12 cellular contexts compared by ENCODE assay signal in the genomic region with DNA sequence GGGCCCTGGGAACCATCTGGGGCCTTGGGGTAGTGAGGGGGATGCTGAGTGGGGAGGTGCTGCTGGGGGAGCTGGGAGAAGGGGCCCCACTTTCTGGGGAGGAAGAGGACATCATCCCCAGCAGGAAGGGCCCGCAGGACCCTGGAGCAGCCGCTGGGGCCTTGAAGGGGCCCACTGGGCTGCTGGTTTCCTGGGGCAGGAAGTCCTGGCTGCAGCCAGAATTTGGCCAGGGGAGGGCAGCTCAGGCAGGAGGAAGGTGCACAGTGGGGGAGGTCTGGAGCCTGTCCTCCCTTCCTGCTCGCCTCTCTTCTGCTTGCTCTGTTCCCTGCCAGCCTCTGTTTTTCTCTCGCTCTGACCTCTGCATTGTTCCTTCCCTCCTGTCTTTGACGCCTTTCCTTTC. TPM values are rescaled to one million over a fixed set of nuclear protein-coding genes. Genes with fewer than 3 reads are reported as not detected.
DNase-seq lines count a peak whose midpoint lies in the region; ATAC-seq and TF ChIP-seq lines count a peak whose summit lies in the region.
"Had no signal": no experiment of that assay in that cellular context is flagged by ENCODE, and none has a peak within 500 bp of the region (broad histone marks: within the 10 kb centered on the region; RNA-seq: fewer than 3 reads in every experiment).

No MANE protein-coding gene starts in this region.

- no peaks in the 10 kb centered on the region for H4K20me1 ChIP-seq in osteoblast (ENCODE audit: insufficient read depth, low read length)

- POLR2A ChIA-PET in HEK293 (lab: Yijun Ruan, JAX) = no interaction called here

- TF ChIP-seq CTCF in HEK293 (tag by site-specific recombination; IDR thresholded peaks at IDR 0.05) (0 out of 2 replicates have a peak, but pooled peaks have one; percentile 14), RWPE2 (IDR thresholded peaks at IDR 0.05; ENCODE audit: poor library complexity, severe bottlenecking) (no peak), esophagus squamous epithelium (IDR thresholded peaks at IDR 0.05) (no peak), osteoblast (IDR thresholded peaks at IDR 0.05; ENCODE audit: extremely low read depth, low read depth, low read length) (no peak)

- H3K9me3 Mint-ChIP-seq in activated T-helper 2 cell treated with anti-CD3 and anti-CD28 coated beads, Interferon-gamma antibody, Interleukin-2, Interleukin-4, amounts not matched to agents 10 μg/mL and 5 μg/mL and 100 μg/mL, durations not matched to agents 14 hours and 24 hours and 36 hours = no peaks in the 10 kb centered on the region
- H3K9me3 Mint-ChIP-seq: immature natural killer cell had no signal

- H3K79me2 ChIP-seq in osteoblast (ENCODE audit: insufficient read depth, low read length) = no peaks in the 10 kb centered on the region

- H3K4me3 ChIP-seq in HEK293 (ENCODE audit: low read depth, low read length) (no peak overlapping the region), RWPE2 (ENCODE audit: severe bottlenecking) (no peak overlapping the region), esophagus squamous epithelium (no peak overlapping the region), osteoblast (ENCODE audit: insufficient read depth, low read length) (no peak overlapping the region)

- H3K27ac Mint-ChIP-seq in activated T-helper 2 cell treated with anti-CD3 and anti-CD28 coated beads, Interferon-gamma antibody, Interleukin-2, Interleukin-4, amounts not matched to agents 10 μg/mL and 5 μg/mL and 100 μg/mL, durations not matched to agents 14 hours and 24 hours and 36 hours = no peak overlapping the region
- H3K27ac Mint-ChIP-seq: immature natural killer cell had no signal

- no peak overlapping the region for H3K4me3 Mint-ChIP-seq in activated T-helper 2 cell treated with anti-CD3 and anti-CD28 coated beads, Interferon-gamma antibody, Interleukin-2, Interleukin-4, amounts not matched to agents 10 μg/mL and 5 μg/mL and 100 μg/mL, durations not matched to agents 14 hours and 24 hours and 36 hours (ENCODE audit: low read depth)
- H3K4me3 Mint-ChIP-seq: immature natural killer cell had no signal

- CTCF ChIA-PET in HEK293 (lab: Yijun Ruan, JAX) = no interaction called here

- no peak for DNase-seq in RWPE2 (ENCODE audit: low spot score)
- no peak for DNase-seq in esophagus squamous epithelium (lab: John Stamatoyannopoulos, UW)
- peak; percentile 52 for DNase-seq in osteoblast (ENCODE audit: insufficient read length, low spot score, missing footprints)
- DNase-seq in ecto neural progenitor cell (ENCODE audit: low spot score) = no peak
- DNase-seq in HCEC 1CT = no peak
- no peak for DNase-seq in activated T-helper 2 cell treated with anti-CD3 and anti-CD28 coated beads, Interferon-gamma antibody, Interleukin-2, Interleukin-4, amounts not matched to agents 10 μg/mL and 5 μg/mL and 100 μg/mL, durations not matched to agents 14 hours and 24 hours and 36 hours (ENCODE audit: low spot score)
- DNase-seq in NCI-H187 treated with DMSO at 0.1 percent for 48 hours (lab: John Stamatoyannopoulos, UW) = no peak
- DNase-seq: Caco-2; immature natural killer cell; NCI-H345; stimulated activated CD4-positive, alpha-beta T cell treated with anti-CD3 and anti-CD28 coated beads, Interleukin-4, amount 100 ng/mL, for 1 hour had no signal

- no peaks in the 10 kb centered on the region for H3K9me3 ChIP-seq in HEK293 (ENCODE audit: control insufficient read depth, insufficient read depth, low read depth, low read length)
- H3K9me3 ChIP-seq in RWPE2 (ENCODE audit: severe bottlenecking) = no peaks in the 10 kb centered on the region
- no peaks in the 10 kb centered on the region for H3K9me3 ChIP-seq in esophagus squamous epithelium
- H3K9me3 ChIP-seq in osteoblast (ENCODE audit: low read depth, low read length) = no peaks in the 10 kb centered on the region
- H3K9me3 ChIP-seq: Caco-2 had no signal

- 45 to 51% methylated on average over 5 of the region's 5 CpGs for WGBS in esophagus squamous epithelium, 2 donors

- no peaks in the 10 kb centered on the region for H3K27me3 Mint-ChIP-seq in activated T-helper 2 cell treated with anti-CD3 and anti-CD28 coated beads, Interferon-gamma antibody, Interleukin-2, Interleukin-4, amounts not matched to agents 10 μg/mL and 5 μg/mL and 100 μg/mL, durations not matched to agents 14 hours and 24 hours and 36 hours (ENCODE audit: low read depth)

- no peak overlapping the region for H3K4me2 ChIP-seq in osteoblast (ENCODE audit: insufficient read depth, low read length)

- H3K27me3 ChIP-seq in RWPE2 (ENCODE audit: insufficient read depth, poor library complexity, severe bottlenecking) = no peaks in the 10 kb centered on the region
- no peaks in the 10 kb centered on the region for H3K27me3 ChIP-seq in esophagus squamous epithelium
- H3K27me3 ChIP-seq in osteoblast (ENCODE audit: insufficient read depth, low read length) = no peaks in the 10 kb centered on the region

- no peak overlapping the region for H2AFZ ChIP-seq in osteoblast (ENCODE audit: low read length)

- H3K36me3 ChIP-seq in HEK293 (ENCODE audit: control insufficient read depth in 2 of 2, insufficient read depth in 1 of 2, low read length in 2 of 2) (no peaks in the 10 kb centered on the region), RWPE2 (ENCODE audit: low read depth) (0 out of 2 replicates have a peak, but pooled peaks cover 3% of the 10 kb centered on the region), esophagus squamous epithelium (no peaks in the 10 kb centered on the region), osteoblast (ENCODE audit: insufficient read depth, low read length) (no peaks in the 10 kb centered on the region)

- ATAC-seq in RWPE2 (ENCODE audit: low read depth) = peak; percentile 26; the same call in 2 of the 3 replicates

- no peak for TF ChIP-seq POLR2A in esophagus squamous epithelium (IDR thresholded peaks at IDR 0.05)

- H3K4me1 ChIP-seq in HEK293 (ENCODE audit: control insufficient read depth, insufficient read depth, low read length) = no peaks in the 10 kb centered on the region
- peaks cover 28% of the 10 kb centered on the region for H3K4me1 ChIP-seq in RWPE2 (ENCODE audit: insufficient read depth, poor library complexity, severe bottlenecking)
- H3K4me1 ChIP-seq in esophagus squamous epithelium = peaks cover 22 to 65% (median 26%) of the 10 kb centered on the region in 3 donors
- no peaks in the 10 kb centered on the region for H3K4me1 ChIP-seq in osteoblast (ENCODE audit: insufficient read depth, low read length)
- H3K4me1 ChIP-seq: Caco-2 had no signal

- intact Hi-C loops in esophagus squamous epithelium (cut with DNase I) = no loop called here
- intact Hi-C loops in activated T-helper 2 cell treated with anti-CD3 and anti-CD28 coated beads, Interferon-gamma antibody, Interleukin-2, Interleukin-4, amounts not matched to agents 10 μg/mL and 5 μg/mL and 100 μg/mL, durations not matched to agents 14 hours and 24 hours and 36 hours (cut with micrococcal nuclease) = no loop called here

- H3K27ac ChIP-seq in HEK293 (ENCODE audit: extremely low read depth, low read depth, low read length) (no peak overlapping the region), RWPE2 (ENCODE audit: poor library complexity, severe bottlenecking) (peak overlapping the region; percentile 57), esophagus squamous epithelium (peak overlapping the region; percentile 11 to 76 (median 74)), osteoblast (ENCODE audit: low read depth, low read length) (no peak overlapping the region)

- H3K4me1 Mint-ChIP-seq in activated T-helper 2 cell treated with anti-CD3 and anti-CD28 coated beads, Interferon-gamma antibody, Interleukin-2, Interleukin-4, amounts not matched to agents 10 μg/mL and 5 μg/mL and 100 μg/mL, durations not matched to agents 14 hours and 24 hours and 36 hours (ENCODE audit: low read depth) = no peaks in the 10 kb centered on the region

- no peaks in the 10 kb centered on the region for H3K36me3 Mint-ChIP-seq in activated T-helper 2 cell treated with anti-CD3 and anti-CD28 coated beads, Interferon-gamma antibody, Interleukin-2, Interleukin-4, amounts not matched to agents 10 μg/mL and 5 μg/mL and 100 μg/mL, durations not matched to agents 14 hours and 24 hours and 36 hours (ENCODE audit: low read depth)
- H3K36me3 Mint-ChIP-seq: immature natural killer cell had no signal

TF ChIP-seq in HEK293, 187 proteins besides CTCF, POLR2A, EP300 and RAD21:
- TF ChIP-seq ZNF623 (tag by site-specific recombination; IDR thresholded peaks at IDR 0.05) (no peak), ZIC2 (tag by site-specific recombination; IDR thresholded peaks at IDR 0.05) (peak; percentile 70), ZNF626 (tag by site-specific recombination; IDR thresholded peaks at IDR 0.05) (no peak)

RNA-seq across cellular contexts. Expression of gene ACOT11, which starts 23.8 kb away (rescaled TPM):
- total RNA-seq in esophagus squamous epithelium (10 to 100 TPM; 10.1 to 33.9 (median 20.3) TPM), osteoblast (2.9 and 3.8 TPM in 2 replicates)
- 1.8 and 2.3 TPM in 2 replicates for total RNA-seq in activated T-helper 2 cell treated with anti-CD3 and anti-CD28 coated beads, Interferon-gamma antibody, Interleukin-2, Interleukin-4, amounts not matched to agents 10 μg/mL and 5 μg/mL and 100 μg/mL, durations not matched to agents 14 hours and 24 hours and 36 hours

RNA-seq across cellular contexts. Expression of gene FAM151A, which starts 51.5 kb away (rescaled TPM):
- total RNA-seq in esophagus squamous epithelium (under 1 TPM in 1 of 4 donors, not detected in 3; 0.35 TPM), osteoblast (not detected in 2 replicates)
- not detected in 2 replicates for total RNA-seq in activated T-helper 2 cell treated with anti-CD3 and anti-CD28 coated beads, Interferon-gamma antibody, Interleukin-2, Interleukin-4, amounts not matched to agents 10 μg/mL and 5 μg/mL and 100 μg/mL, durations not matched to agents 14 hours and 24 hours and 36 hours

Comparison
In these comparisons a context has a peak if more than half of its experiments do, and no peak if none do; other contexts are left out.
1. H3K27ac ChIP-seq: peak in RWPE2 (single experiment) and esophagus squamous epithelium (4 of 4); none in HEK293 (single experiment) and osteoblast (single experiment).